10 cellular contexts compared by ENCODE assay signal in genomic region chr2:54632733-54633692, GRCh38.
DNase-seq lines count a peak whose midpoint lies in the region; ATAC-seq and TF ChIP-seq lines count a peak whose summit lies in the region.
"Had no signal": no experiment of that assay in that cellular context is flagged by ENCODE, and none has a peak within 500 bp of the region (broad histone marks: within the 10 kb centered on the region; RNA-seq: fewer than 3 reads in every experiment).

No MANE protein-coding gene starts in this region.

- H3K4me1 Mint-ChIP-seq in activated CD4-positive, alpha-beta T cell treated with anti-CD3 and anti-CD28 coated beads for 36 hours: peaks cover 34% of the 10 kb centered on the region

- DNase-seq in Daoy (ENCODE audit: low read depth): peak; percentile 78
- DNase-seq in SK-N-SH: no peak
- peak; percentile 84 for DNase-seq in fibroblast of pulmonary artery (ENCODE audit: low read depth)
- no peak for DNase-seq in colonic mucosa
- no peak for DNase-seq in stimulated activated CD4-positive, alpha-beta T cell treated with anti-CD3 and anti-CD28 coated beads, Interleukin-4, amount 100 ng/mL, for 24 hours
- DNase-seq in mucosa of descending colon: no peak
- DNase-seq in activated CD4-positive, alpha-beta T cell treated with anti-CD3 and anti-CD28 coated beads for 36 hours: no peak
- DNase-seq: Kasumi-1 had no signal

- H3K36me3 Mint-ChIP-seq in activated CD4-positive, alpha-beta T cell treated with anti-CD3 and anti-CD28 coated beads for 36 hours (ENCODE audit: low read depth): peaks cover 44% of the 10 kb centered on the region

- H3K9ac ChIP-seq in SK-N-SH (no peak overlapping the region), rectal smooth muscle tissue (ENCODE audit: low read length) (no peak overlapping the region), colonic mucosa (ENCODE audit: low read depth in 2 of 2, low read length in 2 of 2) (no peak overlapping the region)

- H3K9me3 ChIP-seq in SK-N-SH: no peaks in the 10 kb centered on the region
- H3K9me3 ChIP-seq in colonic mucosa: no peaks in the 10 kb centered on the region
- H3K9me3 ChIP-seq in mucosa of descending colon: no peaks in the 10 kb centered on the region

- no peak for TF ChIP-seq RAD21 in SK-N-SH (IDR thresholded peaks at IDR 0.05; ENCODE audit: low read length)

- CTCF ChIA-PET in SK-N-SH (lab: Yijun Ruan, JAX): interaction anchor here (0.6 to 1.0 kb wide), 2 partner anchors 15 to 28 kb away, joined by 3 read pairs; no protein-coding TSS in a partner anchor
- CTCF ChIA-PET in activated CD4-positive, alpha-beta T cell treated with anti-CD3 and anti-CD28 coated beads for 36 hours (lab: Charles Lee): interaction anchor here (0.6 to 2.5 kb wide), 6 partner anchors 8 to 309 kb away, joined by 3 to 9 read pairs (median 4); no protein-coding TSS in a partner anchor

- H3K27ac ChIP-seq in SK-N-SH (ENCODE audit: low read depth in 2 of 2, low read length in 1 of 2): peak overlapping the region; percentile 79 to 82
- H3K27ac ChIP-seq in rectal smooth muscle tissue (ENCODE audit: low read depth, low read length): peak overlapping the region; percentile 30
- H3K27ac ChIP-seq in colonic mucosa: no peak overlapping the region

- no peak overlapping the region for H2AFZ ChIP-seq in SK-N-SH (ENCODE audit: low read depth)

- H4K20me1 ChIP-seq in SK-N-SH (ENCODE audit: insufficient read depth): no peaks in the 10 kb centered on the region

- H3K9me3 Mint-ChIP-seq in activated CD4-positive, alpha-beta T cell treated with anti-CD3 and anti-CD28 coated beads for 36 hours (ENCODE audit: low read depth): no peaks in the 10 kb centered on the region
- H3K9me3 Mint-ChIP-seq: neural crest cell had no signal

- ATAC-seq in mucosa of descending colon: no peak
- ATAC-seq in activated CD4-positive, alpha-beta T cell treated with anti-CD3 and anti-CD28 coated beads for 36 hours: no peak

- H3K27me3 Mint-ChIP-seq in activated CD4-positive, alpha-beta T cell treated with anti-CD3 and anti-CD28 coated beads for 36 hours: no peaks in the 10 kb centered on the region

- H3K27ac Mint-ChIP-seq in activated CD4-positive, alpha-beta T cell treated with anti-CD3 and anti-CD28 coated beads for 36 hours: no peak overlapping the region

- H3K4me1 ChIP-seq in SK-N-SH (ENCODE audit: control insufficient read depth in 1 of 2, insufficient read depth in 2 of 2, low read depth in 1 of 2, low read length in 1 of 2) (peaks cover 20 to 34% of the 10 kb centered on the region in 2 experiments), rectal smooth muscle tissue (ENCODE audit: control insufficient read depth, insufficient read depth, low read length) (peaks cover 19% of the 10 kb centered on the region), colonic mucosa (no peaks in the 10 kb centered on the region), mucosa of descending colon (ENCODE audit: low read depth) (no peaks in the 10 kb centered on the region)

- peaks cover 53% of the 10 kb centered on the region for H3K79me2 ChIP-seq in SK-N-SH (ENCODE audit: insufficient read depth)

- H3K9me2 ChIP-seq in SK-N-SH: no peaks in the 10 kb centered on the region

- peaks cover 52 to 76% of the 10 kb centered on the region in 2 experiments for H3K36me3 ChIP-seq in SK-N-SH (replicated peaks in 1 of 2; ENCODE audit: control insufficient read depth in 1 of 2, insufficient read depth in 2 of 2, low read length in 1 of 2)
- peaks cover 50% of the 10 kb centered on the region for H3K36me3 ChIP-seq in rectal smooth muscle tissue (ENCODE audit: control insufficient read depth, insufficient read depth, low read length)
- peaks cover 30% of the 10 kb centered on the region for H3K36me3 ChIP-seq in colonic mucosa
- peaks cover 4% of the 10 kb centered on the region for H3K36me3 ChIP-seq in mucosa of descending colon (ENCODE audit: low read depth)

- peak overlapping the region; percentile 23; the same call in 1 of the 2 replicates for H3K4me2 ChIP-seq in SK-N-SH

- H3K27me3 ChIP-seq in SK-N-SH (ENCODE audit: insufficient read depth) (no peaks in the 10 kb centered on the region), rectal smooth muscle tissue (ENCODE audit: control insufficient read depth, insufficient read depth, low read length) (no peaks in the 10 kb centered on the region), colonic mucosa (no peaks in the 10 kb centered on the region)

- H3K4me3 Mint-ChIP-seq in activated CD4-positive, alpha-beta T cell treated with anti-CD3 and anti-CD28 coated beads for 36 hours: no peak overlapping the region
- H3K4me3 Mint-ChIP-seq: neural crest cell had no signal

- WGBS in SK-N-SH (ENCODE audit: low lambda C conversion rate): 80% methylated on average over 12 of the region's 12 CpGs

- peaks cover 25% of the 10 kb centered on the region for H3F3A ChIP-seq in SK-N-SH (replicated peaks; ENCODE audit: insufficient read depth)

- intact Hi-C loops in colonic mucosa (cut with DNase I) (no loop called here), mucosa of descending colon (cut with DNase I, micrococcal nuclease) (no loop called here)
- intact Hi-C loops in activated CD4-positive, alpha-beta T cell treated with anti-CD3 and anti-CD28 coated beads for 36 hours (cut with DNase I, micrococcal nuclease): no loop called here

- POLR2A ChIA-PET in SK-N-SH (lab: Yijun Ruan, JAX): no interaction called here
- POLR2A ChIA-PET in activated CD4-positive, alpha-beta T cell treated with anti-CD3 and anti-CD28 coated beads for 36 hours (lab: Charles Lee): no interaction called here

- TF ChIP-seq CTCF in SK-N-SH (IDR thresholded peaks at IDR 0.05) (no peak), fibroblast of pulmonary artery (IDR thresholded peaks at IDR 0.05; ENCODE audit: low read length, missing control alignments) (no peak), colonic mucosa (IDR thresholded peaks at IDR 0.05) (no peak), mucosa of descending colon (IDR thresholded peaks at IDR 0.05) (no peak)

- no peak for TF ChIP-seq EP300 in SK-N-SH (IDR thresholded peaks at IDR 0.05; ENCODE audit: borderline replicate concordance in 1 of 2, low read depth in 1 of 2, low read length in 1 of 2)

- H3K4me3 ChIP-seq in SK-N-SH (ENCODE audit: low read depth in 2 of 2, low read length in 1 of 2) (no peak overlapping the region), fibroblast of pulmonary artery (replicated peaks; ENCODE audit: low read depth, low read length) (no peak overlapping the region), rectal smooth muscle tissue (ENCODE audit: low read length) (no peak overlapping the region), colonic mucosa (no peak overlapping the region), mucosa of descending colon (no peak overlapping the region)

TF ChIP-seq in SK-N-SH, 30 proteins besides CTCF, POLR2A, EP300 and RAD21:
- TF ChIP-seq, protein P1, sequence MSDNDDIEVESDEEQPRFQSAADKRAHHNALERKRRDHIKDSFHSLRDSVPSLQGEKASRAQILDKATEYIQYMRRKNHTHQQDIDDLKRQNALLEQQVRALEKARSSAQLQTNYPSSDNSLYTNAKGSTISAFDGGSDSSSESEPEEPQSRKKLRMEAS (IDR thresholded peaks at IDR 0.05; ENCODE audit: low read depth): no peak
- TF ChIP-seq RXRA (IDR thresholded peaks at IDR 0.05; ENCODE audit: borderline replicate concordance, low read depth): peak; percentile 78

Comparison
In these comparisons a context has a peak if more than half of its experiments do, and no peak if none do; other contexts are left out.
1. DNase-seq: peak in Daoy (single experiment) and fibroblast of pulmonary artery (single experiment); none in SK-N-SH (single experiment), colonic mucosa (single experiment), stimulated activated CD4-positive, alpha-beta T cell treated with anti-CD3 and anti-CD28 coated beads, Interleukin-4, amount 100 ng/mL, for 24 hours (single experiment), mucosa of descending colon (0 of 3) and activated CD4-positive, alpha-beta T cell treated with anti-CD3 and anti-CD28 coated beads for 36 hours (single experiment).